10 cellular contexts compared by ENCODE assay signal in genomic region chr18:63025251-63025710, GRCh38.
DNase-seq lines count a peak whose midpoint lies in the region; ATAC-seq, FAIRE-seq and TF ChIP-seq lines count a peak whose summit lies in the region.
"Had no signal": no experiment of that assay in that cellular context is flagged by ENCODE, and none has a peak within 500 bp of the region (broad histone marks: within the 10 kb centered on the region; RNA-seq: fewer than 3 reads in every experiment).

No MANE protein-coding gene starts in this region.

- BruUV-seq in GM12878 (replicated peaks; lab: Mats Ljungman, UMichigan), result no TSS peak

- no peaks in the 10 kb centered on the region for H3K79me2 ChIP-seq in GM12878 (ENCODE audit: control insufficient read depth, insufficient read depth, low read length)

- no peak for FAIRE-seq in GM12878 (lab: Jason Lieb, UNC)

- H3K27ac ChIP-seq in GM12878 (ENCODE audit: control insufficient read depth, insufficient read depth), result no peak overlapping the region
- H3K27ac ChIP-seq in left lung, result no peak overlapping the region

- H3K4me3 ChIP-seq in GM12878 (no peak overlapping the region), left lung (no peak overlapping the region)

- no peak for TF ChIP-seq EP300 in GM12878 (IDR thresholded peaks at IDR 0.05; ENCODE audit: borderline replicate concordance in 1 of 2, control insufficient read depth in 1 of 2, low read depth in 2 of 2, low read length in 2 of 2)

- peak; percentile 72 for TF ChIP-seq RAD21 in GM12878 (IDR thresholded peaks at IDR 0.05; ENCODE audit: insufficient read depth, low read depth, low read length)

- POLR2A ChIA-PET in GM12878 (lab: Charles Lee), result no interaction called here

- H3K4me2 ChIP-seq in GM12878 (ENCODE audit: control insufficient read depth, insufficient read depth), result no peak overlapping the region

- no peaks in the 10 kb centered on the region for H4K20me1 ChIP-seq in GM12878 (ENCODE audit: control insufficient read depth, insufficient read depth)

- H2AFZ ChIP-seq in GM12878 (ENCODE audit: control insufficient read depth, low read depth, low read length), result no peak overlapping the region

- H3K9ac ChIP-seq in GM12878 (ENCODE audit: control insufficient read depth, insufficient read depth, low read length), result no peak overlapping the region

- H3K9me3 ChIP-seq in GM12878 (replicated peaks; ENCODE audit: control insufficient read depth, insufficient read depth, low read length) (no peaks in the 10 kb centered on the region), left lung (no peaks in the 10 kb centered on the region)

- TF ChIP-seq POLR2A in GM12878 (IDR thresholded peaks at IDR 0.05; ENCODE audit: low read depth, low read length), result no peak

- in situ Hi-C loops in GM12878 (cut with MboI), result no loop called here

- SMC1A ChIA-PET in GM12878 (lab: Charles Lee; ENCODE audit: uncharacterized antibody, unreplicated experiment), result interaction anchor here (0.9 to 4.2 kb wide), 23 partner anchors 8 to 314 kb away, joined by 3 to 29 read pairs (median 4); partner anchors contain the start of gene BCL2

- TF ChIP-seq CTCF in GM12878 (IDR thresholded peaks at IDR 0.05 in 2 of 3, conservative IDR thresholded peaks at IDR 0.05 in 1 of 3; ENCODE audit: control insufficient read depth in 2 of 3, extremely low read depth in 1 of 3, insufficient read depth in 1 of 3, low read depth in 3 of 3, low read length in 3 of 3) (peak; percentile 36 to 59 (median 40); a peak in 4 of 6 replicates), left lung (IDR thresholded peaks at IDR 0.05) (no peak)

- intact Hi-C loops in GM12878 (cut with micrococcal nuclease; ENCODE audit: unreplicated experiment) (no loop called here), left lung (cut with DNase I) (no loop called here)

- H3K36me3 ChIP-seq in GM12878 (ENCODE audit: control insufficient read depth in 2 of 2, insufficient read depth in 2 of 2, low read length in 1 of 2) (no peaks in the 10 kb centered on the region), left lung (no peaks in the 10 kb centered on the region)

- H3K27me3 ChIP-seq in GM12878 (replicated peaks in 1 of 2; ENCODE audit: control insufficient read depth in 2 of 2, insufficient read depth in 2 of 2, low read length in 1 of 2), result no peaks in the 10 kb centered on the region
- H3K27me3 ChIP-seq in left lung, result no peaks in the 10 kb centered on the region

- CTCF ChIA-PET in GM12878 (lab: Yijun Ruan, JAX), result interaction anchor here (0.6 to 7.2 kb wide), 15 partner anchors 8 to 332 kb away, joined by 3 to 77 read pairs (median 9); no protein-coding TSS in a partner anchor

- RAD21 ChIA-PET in GM12878 (lab: Charles Lee; ENCODE audit: unreplicated experiment), result interaction anchor here (0.8 to 4.6 kb wide), 16 partner anchors 8 to 414 kb away, joined by 3 to 22 read pairs (median 4); no protein-coding TSS in a partner anchor

- no peaks in the 10 kb centered on the region for H3K4me1 ChIP-seq in GM12878 (ENCODE audit: control insufficient read depth, insufficient read depth, low read length)
- no peaks in the 10 kb centered on the region for H3K4me1 ChIP-seq in left lung

- DNase-seq in DMS153 treated with DMSO at 0.1 percent for 48 hours (lab: John Stamatoyannopoulos, UW; ENCODE audit: unreplicated experiment) (peak; percentile 34), M059J (ENCODE audit: low read depth) (peak; percentile 27), GM12878 (ENCODE audit: low read depth, low spot score) (no peak), left lung (no peak), MV-4-11 (lab: John Stamatoyannopoulos, UW) (no peak)
- DNase-seq: effector CD4-positive, alpha-beta T cell; stimulated activated CD4-positive, alpha-beta T cell treated with anti-CD3 and anti-CD28 coated beads, Interleukin-12 subunit alpha, Interleukin-12 subunit beta, amount 100 ng/mL, for 4 hours had no signal

- ATAC-seq in GM12878 (peak; percentile 59; the same call in 2 of the 3 replicates), left lung (peak; percentile 45), HG03095 (IDR thresholded peaks at IDR 0.05; ENCODE audit: unreplicated experiment) (no peak), GM21528 (IDR thresholded peaks at IDR 0.05; ENCODE audit: low FRiP score, unreplicated experiment) (no peak), HG02798 (IDR thresholded peaks at IDR 0.05; ENCODE audit: poor library complexity, unreplicated experiment) (no peak)

- 78% methylated on average over 9 of the region's 9 CpGs for WGBS in GM12878 (ENCODE audit: insufficient coverage, insufficient replicate concordance, low lambda C conversion rate, missing lambda C conversion rate)

TF ChIP-seq in GM12878, 131 proteins besides CTCF, POLR2A, EP300 and RAD21 (continues in another document):
- TF ChIP-seq YBX1 (IDR thresholded peaks at IDR 0.05) (no peak), ASH2L (IDR thresholded peaks at IDR 0.05; ENCODE audit: borderline replicate concordance, low read depth) (no peak), HDGF (IDR thresholded peaks at IDR 0.05) (no peak), STAT1 (conservative IDR thresholded peaks at IDR 0.05) (no peak), RELA (IDR thresholded peaks at IDR 0.05; ENCODE audit: borderline replicate concordance, partially characterized antibody) (no peak), ZNF217 (IDR thresholded peaks at IDR 0.05) (no peak), SRF (IDR thresholded peaks at IDR 0.05; ENCODE audit: low read depth in 2 of 2, low read length in 2 of 2) (no peak), SIN3A (IDR thresholded peaks at IDR 0.05; ENCODE audit: low read depth, low read length) (no peak), IKZF2 (IDR thresholded peaks at IDR 0.05) (peak; percentile 18 to 31; a peak in 1 of 4 replicates), NBN (IDR thresholded peaks at IDR 0.05) (no peak), PML (IDR thresholded peaks at IDR 0.05; ENCODE audit: low read length) (no peak), BCLAF1 (IDR thresholded peaks at IDR 0.05) (no peak), RELB (IDR thresholded peaks at IDR 0.05; ENCODE audit: low read depth) (no peak), BMI1 (IDR thresholded peaks at IDR 0.05; ENCODE audit: borderline replicate concordance) (no peak), SMC3 (IDR thresholded peaks at IDR 0.05; ENCODE audit: borderline replicate concordance, low read length) (peak; percentile 53; the same call in 1 of the 2 replicates), IKZF1 (conservative IDR thresholded peaks at IDR 0.05) (peak; percentile 27; the same call in 1 of the 2 replicates), REST (IDR thresholded peaks at IDR 0.05; ENCODE audit: low read depth, low read length) (no peak)

Comparison
In these comparisons a context has a peak if more than half of its experiments do, and no peak if none do; other contexts are left out.
1. DNase-seq: peak in DMS153 treated with DMSO at 0.1 percent for 48 hours (single experiment) and M059J (single experiment); none in GM12878 (single experiment), left lung (0 of 2) and MV-4-11 (single experiment).
2. ATAC-seq: peak in GM12878 (single experiment) and left lung (single experiment); none in HG03095 (single experiment), GM21528 (single experiment) and HG02798 (single experiment).
3. CTCF ChIP-seq: peak in GM12878 (3 of 3); none in left lung (0 of 2).